In the genomic region with DNA sequence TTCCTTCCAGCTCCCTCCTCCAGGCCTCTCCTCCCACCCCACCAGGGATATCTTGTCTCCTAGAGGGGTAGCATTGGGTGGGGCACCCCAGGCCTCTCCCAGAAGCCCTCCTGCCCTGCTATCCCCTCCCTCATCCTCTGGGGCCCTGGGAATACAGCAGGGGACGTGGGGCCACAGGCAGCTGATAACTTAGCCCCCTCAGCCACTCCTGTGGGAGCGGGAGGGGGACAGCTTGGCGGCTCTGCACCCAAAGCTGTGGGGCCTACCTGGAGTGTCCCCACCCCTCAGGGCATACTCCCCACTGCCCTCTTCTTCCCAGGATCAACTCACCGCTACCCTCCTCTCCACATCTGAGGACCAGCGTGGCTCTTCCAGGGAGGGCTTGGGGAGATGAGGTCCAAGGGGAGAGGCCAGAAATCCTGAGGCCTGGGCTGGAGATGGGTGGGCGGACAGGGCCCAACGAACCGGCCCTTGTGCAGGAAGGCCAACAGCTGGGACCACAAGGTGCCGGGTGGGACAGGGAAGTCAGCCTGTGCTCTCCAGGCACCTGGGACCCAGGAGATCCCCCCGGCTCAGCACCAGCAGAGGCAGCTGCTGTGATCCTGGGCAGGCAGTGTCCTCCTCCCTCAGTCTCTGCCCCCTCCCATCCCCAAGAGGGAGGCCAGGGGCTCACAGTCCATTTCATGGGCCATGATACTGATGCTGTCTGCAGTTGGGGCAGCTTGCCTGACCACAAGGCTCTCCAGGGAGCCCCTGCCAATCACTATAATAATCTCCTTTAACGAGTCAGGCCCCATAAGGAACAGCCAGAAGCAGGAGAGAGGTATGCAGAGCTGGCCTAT, we compare ENCODE assay signal across 8 cellular contexts. TPM values are rescaled to one million over a fixed set of nuclear protein-coding genes. Genes with fewer than 3 reads are reported as not detected.
DNase-seq lines count a peak whose midpoint lies in the region; ATAC-seq and TF ChIP-seq lines count a peak whose summit lies in the region.

No MANE protein-coding gene starts in this region.

- intact Hi-C loops in posterior vena cava (cut with DNase I), result no loop called here

- peak; percentile 1 for ATAC-seq in SK-N-SH treated with all-trans-retinoic acid at 6 μM for 48 hours

- peak; percentile 78 for DNase-seq in EH (ENCODE audit: low read depth)
- DNase-seq in fibroblast of mammary gland (ENCODE audit: low read depth), result peak; percentile 68
- DNase-seq in posterior vena cava (ENCODE audit: low spot score), result peak; percentile 84
- no peak for DNase-seq in KG1 (lab: John Stamatoyannopoulos, UW)
- DNase-seq in midbrain (lab: John Stamatoyannopoulos, UW), result no peak
- DNase-seq in WERI-Rb-1, result no peak
- DNase-seq in SKM-1 (lab: John Stamatoyannopoulos, UW; ENCODE audit: unreplicated experiment), result no peak

- no peak overlapping the region for H3K4me3 ChIP-seq in fibroblast of mammary gland (ENCODE audit: control insufficient read depth, low read depth, low read length)
- H3K4me3 ChIP-seq in WERI-Rb-1 (ENCODE audit: low read depth, low read length), result no peak overlapping the region

- H3K27ac ChIP-seq in WERI-Rb-1, result no peak overlapping the region

- H3K9me3 ChIP-seq in WERI-Rb-1 (ENCODE audit: severe bottlenecking), result peaks cover 5% of the 10 kb centered on the region

- TF ChIP-seq CTCF in fibroblast of mammary gland (conservative IDR thresholded peaks at IDR 0.05; ENCODE audit: control insufficient read depth, insufficient read depth, low read depth, low read length) (no peak), WERI-Rb-1 (IDR thresholded peaks at IDR 0.05; ENCODE audit: low read depth, low read length) (no peak)

- H3K27me3 ChIP-seq in WERI-Rb-1 (ENCODE audit: insufficient read depth, low read depth, severe bottlenecking), result no peaks in the 10 kb centered on the region

- H3K36me3 ChIP-seq in WERI-Rb-1, result no peaks in the 10 kb centered on the region

TF ChIP-seq in SK-N-SH treated with all-trans-retinoic acid at 6 μM for 48 hours, 23 proteins besides CTCF, POLR2A, EP300 and RAD21:
- TF ChIP-seq ISL1 (CRISPR knock-in tag; IDR thresholded peaks at IDR 0.05) (no peak), BACH2 (CRISPR knock-in tag; IDR thresholded peaks at IDR 0.05; ENCODE audit: borderline replicate concordance) (no peak), ZNF70 (CRISPR knock-in tag; IDR thresholded peaks at IDR 0.05) (no peak), RARB (CRISPR knock-in tag; IDR thresholded peaks at IDR 0.05) (no peak; the same call in 1 of the 2 replicates), PATZ1 (CRISPR knock-in tag; IDR thresholded peaks at IDR 0.05; ENCODE audit: borderline replicate concordance) (peak; percentile 35; the same call in 1 of the 2 replicates), ZFP3 (CRISPR knock-in tag; IDR thresholded peaks at IDR 0.05) (no peak), GLIS3 (CRISPR knock-in tag; IDR thresholded peaks at IDR 0.05) (peak; percentile 27; the same call in 1 of the 2 replicates), ARNTL (CRISPR knock-in tag; IDR thresholded peaks at IDR 0.05; ENCODE audit: borderline replicate concordance, low read depth) (no peak)
- TF ChIP-seq, protein P1, sequence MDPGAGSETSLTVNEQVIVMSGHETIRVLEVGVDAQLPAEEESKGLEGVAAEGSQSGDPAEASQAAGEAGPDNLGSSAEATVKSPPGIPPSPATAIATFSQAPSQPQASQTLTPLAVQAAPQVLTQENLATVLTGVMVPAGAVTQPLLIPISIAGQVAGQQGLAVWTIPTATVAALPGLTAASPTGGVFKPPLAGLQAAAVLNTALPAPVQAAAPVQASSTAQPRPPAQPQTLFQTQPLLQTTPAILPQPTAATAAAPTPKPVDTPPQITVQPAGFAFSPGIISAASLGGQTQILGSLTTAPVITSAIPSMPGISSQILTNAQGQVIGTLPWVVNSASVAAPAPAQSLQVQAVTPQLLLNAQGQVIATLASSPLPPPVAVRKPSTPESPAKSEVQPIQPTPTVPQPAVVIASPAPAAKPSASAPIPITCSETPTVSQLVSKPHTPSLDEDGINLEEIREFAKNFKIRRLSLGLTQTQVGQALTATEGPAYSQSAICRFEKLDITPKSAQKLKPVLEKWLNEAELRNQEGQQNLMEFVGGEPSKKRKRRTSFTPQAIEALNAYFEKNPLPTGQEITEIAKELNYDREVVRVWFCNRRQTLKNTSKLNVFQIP (CRISPR knock-in tag; IDR thresholded peaks at IDR 0.05; ENCODE audit: borderline replicate concordance, low read depth), result no peak
- TF ChIP-seq, protein P2, sequence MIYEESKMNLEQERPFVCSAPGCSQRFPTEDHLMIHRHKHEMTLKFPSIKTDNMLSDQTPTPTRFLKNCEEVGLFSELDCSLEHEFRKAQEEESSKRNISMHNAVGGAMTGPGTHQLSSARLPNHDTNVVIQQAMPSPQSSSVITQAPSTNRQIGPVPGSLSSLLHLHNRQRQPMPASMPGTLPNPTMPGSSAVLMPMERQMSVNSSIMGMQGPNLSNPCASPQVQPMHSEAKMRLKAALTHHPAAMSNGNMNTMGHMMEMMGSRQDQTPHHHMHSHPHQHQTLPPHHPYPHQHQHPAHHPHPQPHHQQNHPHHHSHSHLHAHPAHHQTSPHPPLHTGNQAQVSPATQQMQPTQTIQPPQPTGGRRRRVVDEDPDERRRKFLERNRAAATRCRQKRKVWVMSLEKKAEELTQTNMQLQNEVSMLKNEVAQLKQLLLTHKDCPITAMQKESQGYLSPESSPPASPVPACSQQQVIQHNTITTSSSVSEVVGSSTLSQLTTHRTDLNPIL (CRISPR knock-in tag; IDR thresholded peaks at IDR 0.05; ENCODE audit: low read depth), result peak; percentile 44; the same call in 1 of the 2 replicates
- TF ChIP-seq, protein P3, sequence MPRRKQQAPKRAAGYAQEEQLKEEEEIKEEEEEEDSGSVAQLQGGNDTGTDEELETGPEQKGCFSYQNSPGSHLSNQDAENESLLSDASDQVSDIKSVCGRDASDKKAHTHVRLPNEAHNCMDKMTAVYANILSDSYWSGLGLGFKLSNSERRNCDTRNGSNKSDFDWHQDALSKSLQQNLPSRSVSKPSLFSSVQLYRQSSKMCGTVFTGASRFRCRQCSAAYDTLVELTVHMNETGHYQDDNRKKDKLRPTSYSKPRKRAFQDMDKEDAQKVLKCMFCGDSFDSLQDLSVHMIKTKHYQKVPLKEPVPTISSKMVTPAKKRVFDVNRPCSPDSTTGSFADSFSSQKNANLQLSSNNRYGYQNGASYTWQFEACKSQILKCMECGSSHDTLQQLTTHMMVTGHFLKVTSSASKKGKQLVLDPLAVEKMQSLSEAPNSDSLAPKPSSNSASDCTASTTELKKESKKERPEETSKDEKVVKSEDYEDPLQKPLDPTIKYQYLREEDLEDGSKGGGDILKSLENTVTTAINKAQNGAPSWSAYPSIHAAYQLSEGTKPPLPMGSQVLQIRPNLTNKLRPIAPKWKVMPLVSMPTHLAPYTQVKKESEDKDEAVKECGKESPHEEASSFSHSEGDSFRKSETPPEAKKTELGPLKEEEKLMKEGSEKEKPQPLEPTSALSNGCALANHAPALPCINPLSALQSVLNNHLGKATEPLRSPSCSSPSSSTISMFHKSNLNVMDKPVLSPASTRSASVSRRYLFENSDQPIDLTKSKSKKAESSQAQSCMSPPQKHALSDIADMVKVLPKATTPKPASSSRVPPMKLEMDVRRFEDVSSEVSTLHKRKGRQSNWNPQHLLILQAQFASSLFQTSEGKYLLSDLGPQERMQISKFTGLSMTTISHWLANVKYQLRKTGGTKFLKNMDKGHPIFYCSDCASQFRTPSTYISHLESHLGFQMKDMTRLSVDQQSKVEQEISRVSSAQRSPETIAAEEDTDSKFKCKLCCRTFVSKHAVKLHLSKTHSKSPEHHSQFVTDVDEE (CRISPR knock-in tag; IDR thresholded peaks at IDR 0.05), result no peak

RNA-seq across cellular contexts. Expression of gene NEAT1, which starts 23.2 kb away (rescaled TPM):
- total RNA-seq in posterior vena cava, result 1,000 to 10,000 TPM in 1 of 2 donors, 100 to 1,000 TPM in 1; 742 to 1,004 TPM

RNA-seq across cellular contexts. Expression of gene MALAT1, which starts 53.0 kb away (rescaled TPM):
- total RNA-seq in posterior vena cava, result 1,000 to 10,000 TPM; 9,235 to 9,828 TPM

RNA-seq across cellular contexts. Expression of gene FRMD8, which starts 59.4 kb away (rescaled TPM):
- total RNA-seq in posterior vena cava, result 10 to 100 TPM; 19.0 to 20.7 TPM

Comparison
In these comparisons a context has a peak if more than half of its experiments do, and no peak if none do; other contexts are left out.
1. DNase-seq: peak in EH (single experiment), fibroblast of mammary gland (single experiment) and posterior vena cava (single experiment); none in KG1 (single experiment), midbrain (single experiment), WERI-Rb-1 (single experiment) and SKM-1 (single experiment).